16 cellular contexts compared by ENCODE assay signal in genomic region chr14:24435192-24435810, GRCh38. TPM values are rescaled to one million over a fixed set of nuclear protein-coding genes. Genes with fewer than 3 reads are reported as not detected.
DNase-seq lines count a peak whose midpoint lies in the region; ATAC-seq and TF ChIP-seq lines count a peak whose summit lies in the region.
"Had no signal": no experiment of that assay in that cellular context is flagged by ENCODE, and none has a peak within 500 bp of the region (broad histone marks: within the 10 kb centered on the region; RNA-seq: fewer than 3 reads in every experiment).

No MANE protein-coding gene starts in this region.

- H3K36me3 ChIP-seq in GM23248 (ENCODE audit: low read depth) (peaks cover 33% of the 10 kb centered on the region), esophagus muscularis mucosa (peaks cover 41 to 87% (median 76%) of the 10 kb centered on the region in 4 donors)

- H3K27ac Mint-ChIP-seq in stimulated activated memory B cell treated with anti-CD40 and anti-IgM and Interleukin-4, amounts not matched to agents 10 μg/mL and 1 μg/mL and 100 μg/mL, for 72 hours = peak overlapping the region; percentile 68

- peaks cover 76% of the 10 kb centered on the region for H3K79me2 ChIP-seq in GM23248 (ENCODE audit: insufficient read depth)

- H3K36me3 Mint-ChIP-seq in stimulated activated memory B cell treated with anti-CD40 and anti-IgM and Interleukin-4, amounts not matched to agents 10 μg/mL and 1 μg/mL and 100 μg/mL, for 72 hours = peaks cover 52% of the 10 kb centered on the region

- H3K4me2 ChIP-seq in GM23248 (ENCODE audit: unreplicated experiment) = no peak overlapping the region
- H3K4me2 ChIP-seq: PC-9 had no signal

- intact Hi-C loops in esophagus muscularis mucosa (cut with DNase I) = loop anchor here (5.0 to 10.0 kb wide), 2 partner anchors 123 to 290 kb away; partner anchors contain the start of genes EMC9, LTB4R, LTB4R2 and PSME2

- 67 to 80% methylated on average over 2 of the region's 2 CpGs for WGBS in GM23248 (ENCODE audit: low coverage in 1 of 2, low lambda C conversion rate in 2 of 2, missing lambda C conversion rate in 2 of 2), 2 experiments
- 78% methylated on average over 2 of the region's 2 CpGs for WGBS in esophagus muscularis mucosa

- H3K9ac ChIP-seq in GM23248 = no peak overlapping the region; the same call in 1 of the 2 replicates

- TF ChIP-seq EP300 in esophagus muscularis mucosa (IDR thresholded peaks at IDR 0.05) = no peak

- no peak overlapping the region for H2AFZ ChIP-seq in GM23248
- H2AFZ ChIP-seq: PC-9 had no signal

- H3K9me3 ChIP-seq in GM23248 (ENCODE audit: low read depth) = no peaks in the 10 kb centered on the region
- H3K9me3 ChIP-seq in esophagus muscularis mucosa = no peaks in the 10 kb centered on the region
- H3K9me3 ChIP-seq: mucosa of descending colon, testis had no signal

- peak; percentile 53 for DNase-seq in activated CD8-positive, alpha-beta memory T cell treated with anti-CD3 and anti-CD28 coated beads for 24 hours
- no peak for DNase-seq in activated CD8-positive, alpha-beta memory T cell treated with anti-CD3 and anti-CD28 coated beads, Interleukin-2, amount 50 U/mL, for 48 hours
- DNase-seq in GM23248 (no peak), esophagus muscularis mucosa (ENCODE audit: extremely low spot score) (peak; percentile 83), NCI-H526 treated with DMSO at 0.1 percent for 48 hours (lab: John Stamatoyannopoulos, UW) (no peak), HUDEP-2 (lab: John Stamatoyannopoulos, UW; ENCODE audit: unreplicated experiment in 76 of 76) (no peak), NCI-H2029 treated with DMSO at 0.1 percent for 48 hours (lab: John Stamatoyannopoulos, UW) (no peak)
- DNase-seq: head of caudate nucleus; mucosa of descending colon; NCI-H187; NCI-H524; PC-9; stimulated activated CD4-positive, alpha-beta T cell treated with anti-CD3 and anti-CD28 coated beads, Interleukin-15, amount 100 ng/mL, for 24 hours; testis had no signal

- ATAC-seq in stimulated activated memory B cell treated with anti-CD40 and anti-IgM and Interleukin-4, amounts not matched to agents 10 μg/mL and 1 μg/mL and 100 μg/mL, for 72 hours = no peak
- ATAC-seq: mucosa of descending colon had no signal

- peak overlapping the region; percentile 2 for H3K4me3 Mint-ChIP-seq in stimulated activated memory B cell treated with anti-CD40 and anti-IgM and Interleukin-4, amounts not matched to agents 10 μg/mL and 1 μg/mL and 100 μg/mL, for 72 hours

- H3K27ac ChIP-seq in GM23248 (0 out of 2 replicates have a peak overlapping the region, but pooled peaks have one; percentile 0), esophagus muscularis mucosa (replicated peaks in 1 of 4) (peak overlapping the region in 1 of 4 donors; percentile 77)
- H3K27ac ChIP-seq: SK-N-MC had no signal

- peaks cover 53% of the 10 kb centered on the region for H3F3A ChIP-seq in GM23248 (ENCODE audit: insufficient read depth)

- H4K20me1 ChIP-seq in GM23248 (ENCODE audit: insufficient read depth) = no peaks in the 10 kb centered on the region

- no peaks in the 10 kb centered on the region for H3K27me3 ChIP-seq in GM23248 (replicated peaks; ENCODE audit: insufficient read depth)
- H3K27me3 ChIP-seq in esophagus muscularis mucosa = no peaks in the 10 kb centered on the region
- H3K27me3 ChIP-seq: testis had no signal

- H3K4me1 ChIP-seq in GM23248 (ENCODE audit: insufficient read depth) (peaks cover 28% of the 10 kb centered on the region), esophagus muscularis mucosa (peaks cover 58 to 74% (median 68%) of the 10 kb centered on the region in 4 donors)

- TF ChIP-seq POLR2A in esophagus muscularis mucosa (IDR thresholded peaks at IDR 0.05; ENCODE audit: low read depth) = no peak

- in situ Hi-C loops in GM23248 (cut with MboI) = loop anchor here (5.0 kb wide), 1 partner anchor 98 kb away; the partner anchor contains the start of genes ADCY4 and RIPK3

- H3K4me3 ChIP-seq in GM23248 (no peak overlapping the region), esophagus muscularis mucosa (no peak overlapping the region)
- H3K4me3 ChIP-seq: mucosa of descending colon, PC-9, SK-N-MC, testis had no signal

- no peaks in the 10 kb centered on the region for H3K27me3 Mint-ChIP-seq in stimulated activated memory B cell treated with anti-CD40 and anti-IgM and Interleukin-4, amounts not matched to agents 10 μg/mL and 1 μg/mL and 100 μg/mL, for 72 hours

- H3K9me3 Mint-ChIP-seq in stimulated activated memory B cell treated with anti-CD40 and anti-IgM and Interleukin-4, amounts not matched to agents 10 μg/mL and 1 μg/mL and 100 μg/mL, for 72 hours = no peaks in the 10 kb centered on the region

- no peak for TF ChIP-seq CTCF in esophagus muscularis mucosa (IDR thresholded peaks at IDR 0.05)

- H3K4me1 Mint-ChIP-seq in stimulated activated memory B cell treated with anti-CD40 and anti-IgM and Interleukin-4, amounts not matched to agents 10 μg/mL and 1 μg/mL and 100 μg/mL, for 72 hours = peaks cover 78% of the 10 kb centered on the region

- no peaks in the 10 kb centered on the region for H3K9me2 ChIP-seq in GM23248 (ENCODE audit: insufficient read depth)

RNA-seq across cellular contexts. Expression of gene KHNYN, which starts 5.5 kb away (rescaled TPM):
- total RNA-seq in GM23248 (2014; rRNA removed; shearing (Covaris generic)) = 36.2 and 57.5 TPM in 2 replicates
- 14.4 and 15.3 TPM in 2 replicates for polyA plus RNA-seq in GM23248 (2016; fragmentation: Nextera tagmentation; extraction: Ambion mirVana)
- total RNA-seq in esophagus muscularis mucosa = 10 to 100 TPM; 46.5 to 75.8 (median 58.4) TPM

RNA-seq across cellular contexts. Expression of gene CBLN3, which starts 5.8 kb away (rescaled TPM):
- 3.4 and 5.6 TPM in 2 replicates for total RNA-seq in GM23248 (2014; rRNA removed; shearing (Covaris generic))
- polyA plus RNA-seq in GM23248 (2016; fragmentation: Nextera tagmentation; extraction: Ambion mirVana) = 2.4 and 3.1 TPM in 2 replicates
- 1 to 10 TPM; 1.2 to 2.2 (median 1.9) TPM for total RNA-seq in esophagus muscularis mucosa

RNA-seq across cellular contexts. Expression of gene SDR39U1, which starts 7.3 kb away (rescaled TPM):
- 7.7 and 8.3 TPM in 2 replicates for total RNA-seq in GM23248 (2014; rRNA removed; shearing (Covaris generic))
- polyA plus RNA-seq in GM23248 (2016; fragmentation: Nextera tagmentation; extraction: Ambion mirVana) = 41.7 and 44.7 TPM in 2 replicates
- total RNA-seq in esophagus muscularis mucosa = 10 to 100 TPM; 23.9 to 48.6 (median 33.5) TPM

RNA-seq across cellular contexts. Expression of gene NYNRIN, which starts 36.5 kb away (rescaled TPM):
- total RNA-seq in GM23248 (2014; rRNA removed; shearing (Covaris generic)) = 3.7 and 4.4 TPM in 2 replicates
- 2.2 and 2.5 TPM in 2 replicates for polyA plus RNA-seq in GM23248 (2016; fragmentation: Nextera tagmentation; extraction: Ambion mirVana)
- 10 to 100 TPM in 3 of 4 donors, 1 to 10 TPM in 1; 8.0 to 21.2 (median 13.4) TPM for total RNA-seq in esophagus muscularis mucosa

Comparison
In these comparisons a context has a peak if more than half of its experiments do, and no peak if none do; other contexts are left out.
1. DNase-seq: peak in activated CD8-positive, alpha-beta memory T cell treated with anti-CD3 and anti-CD28 coated beads for 24 hours (single experiment) and esophagus muscularis mucosa (single experiment); none in activated CD8-positive, alpha-beta memory T cell treated with anti-CD3 and anti-CD28 coated beads, Interleukin-2, amount 50 U/mL, for 48 hours (single experiment), GM23248 (single experiment), NCI-H526 treated with DMSO at 0.1 percent for 48 hours (single experiment), HUDEP-2 (0 of 76) and NCI-H2029 treated with DMSO at 0.1 percent for 48 hours (single experiment).